Comparison of ENCODE assay signal across 28 cellular contexts in genomic region chr7:86313842-86314241, GRCh38.
"Had no signal": no experiment of that assay in that cellular context is flagged by ENCODE, and none has a peak within 500 bp of the region (broad histone marks: within the 10 kb centered on the region; RNA-seq: fewer than 3 reads in every experiment).

No MANE protein-coding gene starts in this region.

- H3K4me3 ChIP-seq: adrenal gland, body of pancreas, colonic mucosa, esophagus squamous epithelium, gastroesophageal sphincter, heart right ventricle had no signal

- H3K27ac Mint-ChIP-seq: activated CD4-positive, alpha-beta memory T cell treated with anti-CD3 and anti-CD28 coated beads, Interleukin-2, amount 10 ng/mL, durations not matched to agents 7 days and 5 days; activated CD4-positive, alpha-beta T cell treated with anti-CD3 and anti-CD28 coated beads, Interleukin-2, amount 10 ng/mL, durations not matched to agents 7 days and 5 days; activated naive CD4-positive, alpha-beta T cell treated with anti-CD3 and anti-CD28 coated beads for 36 hours; activated naive CD4-positive, alpha-beta T cell treated with anti-CD3 and anti-CD28 coated beads, Interleukin-2, amount 50 U/mL, for 24 hours; activated naive CD8-positive, alpha-beta T cell treated with anti-CD3 and anti-CD28 coated beads for 36 hours; activated naive CD8-positive, alpha-beta T cell treated with anti-CD3 and anti-CD28 coated beads, Interleukin-2, amount 50 U/mL, for 24 hours; activated T-helper 17 cell treated with anti-CD3 and anti-CD28 coated beads, Interleukin-2, amount 50 U/mL, for 72 hours had no signal

- H3K36me3 ChIP-seq: adrenal gland, colonic mucosa, esophagus squamous epithelium, gastroesophageal sphincter, heart right ventricle had no signal

- H3K27ac ChIP-seq: adrenal gland, body of pancreas, colonic mucosa, epithelial cell of prostate, esophagus squamous epithelium, gastroesophageal sphincter, heart right ventricle had no signal

- ATAC-seq: activated naive CD8-positive, alpha-beta T cell treated with anti-CD3 and anti-CD28 coated beads, Interleukin-2, amount 50 U/mL, for 24 hours; activated T-cell treated with anti-CD3 and anti-CD28 coated beads, Interleukin-2, amount 50 U/mL, for 4 hours; activated T-helper 17 cell treated with anti-CD3 and anti-CD28 coated beads, Interleukin-2, amount 50 U/mL, for 72 hours; body of pancreas; gastroesophageal sphincter; heart right ventricle had no signal

- H3K9me3 ChIP-seq: adrenal gland, body of pancreas, colonic mucosa, esophagus squamous epithelium, gastroesophageal sphincter, heart right ventricle had no signal

- H3K4me1 ChIP-seq: adrenal gland, body of pancreas, colonic mucosa, esophagus squamous epithelium, gastroesophageal sphincter, heart right ventricle had no signal

- DNase-seq: activated CD4-positive, alpha-beta memory T cell treated with anti-CD3 and anti-CD28 coated beads, Interleukin-2, amount 10 ng/mL, durations not matched to agents 7 days and 5 days; activated CD4-positive, alpha-beta T cell treated with anti-CD3 and anti-CD28 coated beads for 1 hour; activated CD4-positive, alpha-beta T cell treated with anti-CD3 and anti-CD28 coated beads for 4 hours; activated CD4-positive, alpha-beta T cell treated with anti-CD3 and anti-CD28 coated beads, Interleukin-2, amount 10 ng/mL, durations not matched to agents 7 days and 5 days; activated CD4-positive, alpha-beta T cell treated with anti-CD3 and anti-CD28 coated beads, Interleukin-2, amount 50 U/mL, for 4 hours; activated CD8-positive, alpha-beta memory T cell treated with anti-CD3 and anti-CD28 coated beads, Interleukin-2, amount 50 U/mL, for 48 hours; activated effector memory CD4-positive, alpha-beta T cell treated with Interleukin-2 at 50 U/mL for 16 hours; activated gamma-delta T cell treated with Interleukin-2 at 50 U/mL for 16 hours; activated naive CD4-positive, alpha-beta T cell treated with anti-CD3 and anti-CD28 coated beads for 36 hours; activated naive CD8-positive, alpha-beta T cell treated with anti-CD3 and anti-CD28 coated beads for 36 hours; activated naive CD8-positive, alpha-beta T cell treated with anti-CD3 and anti-CD28 coated beads, Interleukin-2, amount 50 U/mL, for 24 hours; activated T-cell treated with anti-CD3 and anti-CD28 coated beads, Interleukin-2, amount 50 U/mL, for 4 hours; adrenal gland; amygdala; aorta; body of pancreas; central memory CD4-positive, alpha-beta T cell; cerebellar nuclear complex; colonic mucosa; effector CD8-positive, alpha-beta T cell; esophagus squamous epithelium; foreskin melanocyte; heart right ventricle; T-helper 2 cell had no signal

- H3K4me1 Mint-ChIP-seq: activated CD4-positive, alpha-beta memory T cell treated with anti-CD3 and anti-CD28 coated beads, Interleukin-2, amount 10 ng/mL, durations not matched to agents 7 days and 5 days; activated CD4-positive, alpha-beta T cell treated with anti-CD3 and anti-CD28 coated beads, Interleukin-2, amount 10 ng/mL, durations not matched to agents 7 days and 5 days; activated naive CD4-positive, alpha-beta T cell treated with anti-CD3 and anti-CD28 coated beads, Interleukin-2, amount 50 U/mL, for 24 hours; activated naive CD8-positive, alpha-beta T cell treated with anti-CD3 and anti-CD28 coated beads for 36 hours; activated naive CD8-positive, alpha-beta T cell treated with anti-CD3 and anti-CD28 coated beads, Interleukin-2, amount 50 U/mL, for 24 hours; activated T-helper 17 cell treated with anti-CD3 and anti-CD28 coated beads, Interleukin-2, amount 50 U/mL, for 72 hours had no signal

- H3K36me3 Mint-ChIP-seq: activated naive CD4-positive, alpha-beta T cell treated with anti-CD3 and anti-CD28 coated beads, Interleukin-2, amount 50 U/mL, for 24 hours; activated naive CD8-positive, alpha-beta T cell treated with anti-CD3 and anti-CD28 coated beads for 36 hours had no signal

- H3K27me3 ChIP-seq: adrenal gland, body of pancreas, colonic mucosa, esophagus squamous epithelium, gastroesophageal sphincter, heart right ventricle had no signal

- H3K27me3 Mint-ChIP-seq: activated CD4-positive, alpha-beta memory T cell treated with anti-CD3 and anti-CD28 coated beads, Interleukin-2, amount 10 ng/mL, durations not matched to agents 7 days and 5 days; activated CD4-positive, alpha-beta T cell treated with anti-CD3 and anti-CD28 coated beads, Interleukin-2, amount 10 ng/mL, durations not matched to agents 7 days and 5 days; activated naive CD4-positive, alpha-beta T cell treated with anti-CD3 and anti-CD28 coated beads, Interleukin-2, amount 50 U/mL, for 24 hours; activated naive CD8-positive, alpha-beta T cell treated with anti-CD3 and anti-CD28 coated beads for 36 hours; activated naive CD8-positive, alpha-beta T cell treated with anti-CD3 and anti-CD28 coated beads, Interleukin-2, amount 50 U/mL, for 24 hours; activated T-helper 17 cell treated with anti-CD3 and anti-CD28 coated beads, Interleukin-2, amount 50 U/mL, for 72 hours had no signal

- H3K4me3 Mint-ChIP-seq: activated CD4-positive, alpha-beta memory T cell treated with anti-CD3 and anti-CD28 coated beads, Interleukin-2, amount 10 ng/mL, durations not matched to agents 7 days and 5 days; activated CD4-positive, alpha-beta T cell treated with anti-CD3 and anti-CD28 coated beads, Interleukin-2, amount 10 ng/mL, durations not matched to agents 7 days and 5 days; activated naive CD4-positive, alpha-beta T cell treated with anti-CD3 and anti-CD28 coated beads for 36 hours; activated naive CD4-positive, alpha-beta T cell treated with anti-CD3 and anti-CD28 coated beads, Interleukin-2, amount 50 U/mL, for 24 hours; activated naive CD8-positive, alpha-beta T cell treated with anti-CD3 and anti-CD28 coated beads for 36 hours; activated naive CD8-positive, alpha-beta T cell treated with anti-CD3 and anti-CD28 coated beads, Interleukin-2, amount 50 U/mL, for 24 hours; activated T-cell treated with anti-CD3 and anti-CD28 coated beads, Interleukin-2, amount 50 U/mL, for 4 hours; activated T-helper 17 cell treated with anti-CD3 and anti-CD28 coated beads, Interleukin-2, amount 50 U/mL, for 72 hours had no signal

- H3K9me3 Mint-ChIP-seq: activated CD4-positive, alpha-beta memory T cell treated with anti-CD3 and anti-CD28 coated beads, Interleukin-2, amount 10 ng/mL, durations not matched to agents 7 days and 5 days; activated CD4-positive, alpha-beta T cell treated with anti-CD3 and anti-CD28 coated beads, Interleukin-2, amount 10 ng/mL, durations not matched to agents 7 days and 5 days; activated naive CD4-positive, alpha-beta T cell treated with anti-CD3 and anti-CD28 coated beads for 36 hours; activated naive CD4-positive, alpha-beta T cell treated with anti-CD3 and anti-CD28 coated beads, Interleukin-2, amount 50 U/mL, for 24 hours; activated naive CD8-positive, alpha-beta T cell treated with anti-CD3 and anti-CD28 coated beads for 36 hours; activated naive CD8-positive, alpha-beta T cell treated with anti-CD3 and anti-CD28 coated beads, Interleukin-2, amount 50 U/mL, for 24 hours; activated T-cell treated with anti-CD3 and anti-CD28 coated beads, Interleukin-2, amount 50 U/mL, for 4 hours had no signal
